ENCODE assay signal across 1 cellular context in the genomic region with DNA sequence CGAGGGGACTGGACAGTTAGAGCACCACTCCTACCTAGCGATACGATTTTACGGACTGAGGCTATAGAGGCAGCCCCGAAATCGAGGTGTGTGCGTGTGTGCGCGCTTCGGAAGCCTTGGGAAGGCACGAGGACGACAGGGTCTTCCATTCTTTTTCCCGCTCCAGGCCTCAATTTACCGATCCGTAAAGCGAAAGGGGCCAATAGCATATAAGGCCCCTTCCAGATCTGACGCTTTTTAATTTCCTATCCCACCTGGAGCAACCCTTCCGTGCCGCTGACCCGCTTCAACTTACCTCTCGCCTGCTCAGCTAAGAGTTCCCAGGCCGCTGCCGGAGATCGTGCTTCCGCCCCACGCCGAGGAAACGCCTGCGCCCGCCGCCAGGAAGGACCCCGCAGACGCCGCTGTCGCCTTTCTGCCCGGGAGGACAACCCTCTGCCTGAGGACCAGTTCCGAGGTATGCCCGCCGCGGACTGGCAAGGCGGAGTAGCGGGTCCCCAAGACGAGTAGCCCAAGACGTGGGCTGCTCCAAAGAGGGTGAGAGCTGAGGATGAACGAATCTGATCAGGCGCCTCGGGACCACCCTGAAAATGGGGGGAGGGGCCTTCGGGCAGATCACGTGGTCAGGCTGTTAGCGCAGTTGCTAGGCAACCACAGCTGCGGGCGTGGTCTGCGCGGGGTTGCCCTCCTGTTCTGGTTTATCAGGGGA.
A peak's percentile ranks its signal among the peaks of the same experiment; 100 is the strongest.
TF ChIP-seq lines count a peak whose summit lies in the region.

Gene EFTUD2 (minus strand): TSS at position 372 of the 709 bp plus-strand sequence. CDS start 4,924 bp downstream, outside the sequence.

TF ChIP-seq in GM12878, 131 proteins besides CTCF, POLR2A, EP300 and RAD21 (continued from another document and continues in another):
- peak; percentile 61; the same call in 1 of the 2 replicates for TF ChIP-seq ZNF687 (IDR thresholded peaks at IDR 0.05)
- peak; percentile 60 to 71; a peak in 3 of 4 replicates for TF ChIP-seq BHLHE40 (IDR thresholded peaks at IDR 0.05; ENCODE audit: borderline replicate concordance in 1 of 2, low read depth in 2 of 2, low read length in 1 of 2)
- TF ChIP-seq RBBP5 (conservative IDR thresholded peaks at IDR 0.05), result 0 out of 2 replicates have a peak, but pooled peaks have one; percentile 39
- peak; percentile 57; the same call in 1 of the 2 replicates for TF ChIP-seq ATF7 (IDR thresholded peaks at IDR 0.05; ENCODE audit: low read depth)
- peak; percentile 20 to 52; a peak in 2 of 3 replicates for TF ChIP-seq EGR1 (IDR thresholded peaks at IDR 0.05; ENCODE audit: borderline replicate concordance in 1 of 2, low read depth in 2 of 2, low read length in 2 of 2)
- TF ChIP-seq RFX5 (IDR thresholded peaks at IDR 0.05; ENCODE audit: low read depth, low read length), result peak; percentile 13; the same call in 1 of the 2 replicates
- TF ChIP-seq USF1 (IDR thresholded peaks at IDR 0.05; ENCODE audit: borderline replicate concordance, extremely low read length, insufficient read depth, low read depth, low read length), result peak; percentile 96
- TF ChIP-seq CREB1 (IDR thresholded peaks at IDR 0.05; ENCODE audit: low read depth), result peak; percentile 99
- TF ChIP-seq, protein P1, sequence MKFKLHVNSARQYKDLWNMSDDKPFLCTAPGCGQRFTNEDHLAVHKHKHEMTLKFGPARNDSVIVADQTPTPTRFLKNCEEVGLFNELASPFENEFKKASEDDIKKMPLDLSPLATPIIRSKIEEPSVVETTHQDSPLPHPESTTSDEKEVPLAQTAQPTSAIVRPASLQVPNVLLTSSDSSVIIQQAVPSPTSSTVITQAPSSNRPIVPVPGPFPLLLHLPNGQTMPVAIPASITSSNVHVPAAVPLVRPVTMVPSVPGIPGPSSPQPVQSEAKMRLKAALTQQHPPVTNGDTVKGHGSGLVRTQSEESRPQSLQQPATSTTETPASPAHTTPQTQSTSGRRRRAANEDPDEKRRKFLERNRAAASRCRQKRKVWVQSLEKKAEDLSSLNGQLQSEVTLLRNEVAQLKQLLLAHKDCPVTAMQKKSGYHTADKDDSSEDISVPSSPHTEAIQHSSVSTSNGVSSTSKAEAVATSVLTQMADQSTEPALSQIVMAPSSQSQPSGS (IDR thresholded peaks at IDR 0.05; ENCODE audit: low read length), result no peak
- TF ChIP-seq MTA2 (IDR thresholded peaks at IDR 0.05; ENCODE audit: low read depth), result peak; percentile 7; the same call in 1 of the 2 replicates
- TF ChIP-seq TCF12 (IDR thresholded peaks at IDR 0.05; ENCODE audit: low read depth, low read length), result peak; percentile 33; the same call in 1 of the 2 replicates
- TF ChIP-seq CBX5 (IDR thresholded peaks at IDR 0.05; ENCODE audit: low read depth), result no peak
- no peak for TF ChIP-seq STAT3 (IDR thresholded peaks at IDR 0.05; ENCODE audit: low read depth, low read length)
- TF ChIP-seq CHD4 (IDR thresholded peaks at IDR 0.05), result no peak
- peak; percentile 76 for TF ChIP-seq SKIL (IDR thresholded peaks at IDR 0.05; ENCODE audit: low read depth, poor library complexity, severe bottlenecking)
- TF ChIP-seq STAT1 (conservative IDR thresholded peaks at IDR 0.05), result peak; percentile 99
- TF ChIP-seq TAF1 (IDR thresholded peaks at IDR 0.05; ENCODE audit: borderline replicate concordance, low read depth, low read length), result peak; percentile 73
- peak; percentile 87 for TF ChIP-seq ZBTB33 (IDR thresholded peaks at IDR 0.05)
- peak; percentile 99 for TF ChIP-seq MYB (IDR thresholded peaks at IDR 0.05; ENCODE audit: borderline replicate concordance, low read depth, low read length)
- no peak for TF ChIP-seq SUPT20H (IDR thresholded peaks at IDR 0.05; ENCODE audit: borderline replicate concordance, control insufficient read depth, low read depth, low read length)
- TF ChIP-seq, protein P2, sequence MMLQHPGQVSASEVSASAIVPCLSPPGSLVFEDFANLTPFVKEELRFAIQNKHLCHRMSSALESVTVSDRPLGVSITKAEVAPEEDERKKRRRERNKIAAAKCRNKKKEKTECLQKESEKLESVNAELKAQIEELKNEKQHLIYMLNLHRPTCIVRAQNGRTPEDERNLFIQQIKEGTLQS (IDR thresholded peaks at IDR 0.05; ENCODE audit: borderline replicate concordance, extremely low read depth, low read depth, low read length), result peak; percentile 87
- no peak; the same call in 1 of the 2 replicates for TF ChIP-seq SPI1 (IDR thresholded peaks at IDR 0.05; ENCODE audit: borderline replicate concordance, insufficient read depth, low read depth, low read length)
- no peak for TF ChIP-seq HDGF (IDR thresholded peaks at IDR 0.05)
- peak; percentile 65 for TF ChIP-seq GATAD2B (conservative IDR thresholded peaks at IDR 0.05; ENCODE audit: low read depth)
- no peak; the same call in 1 of the 2 replicates for TF ChIP-seq RUNX3 (IDR thresholded peaks at IDR 0.05; ENCODE audit: low read length)
- TF ChIP-seq HDAC6 (IDR thresholded peaks at IDR 0.05; ENCODE audit: unreplicated experiment), result no peak
- no peak for TF ChIP-seq ZNF217 (IDR thresholded peaks at IDR 0.05)
- TF ChIP-seq MTA3 (IDR thresholded peaks at IDR 0.05; ENCODE audit: borderline replicate concordance, low read length), result no peak
- TF ChIP-seq ZNF622 (IDR thresholded peaks at IDR 0.05), result no peak
- TF ChIP-seq, protein P3, sequence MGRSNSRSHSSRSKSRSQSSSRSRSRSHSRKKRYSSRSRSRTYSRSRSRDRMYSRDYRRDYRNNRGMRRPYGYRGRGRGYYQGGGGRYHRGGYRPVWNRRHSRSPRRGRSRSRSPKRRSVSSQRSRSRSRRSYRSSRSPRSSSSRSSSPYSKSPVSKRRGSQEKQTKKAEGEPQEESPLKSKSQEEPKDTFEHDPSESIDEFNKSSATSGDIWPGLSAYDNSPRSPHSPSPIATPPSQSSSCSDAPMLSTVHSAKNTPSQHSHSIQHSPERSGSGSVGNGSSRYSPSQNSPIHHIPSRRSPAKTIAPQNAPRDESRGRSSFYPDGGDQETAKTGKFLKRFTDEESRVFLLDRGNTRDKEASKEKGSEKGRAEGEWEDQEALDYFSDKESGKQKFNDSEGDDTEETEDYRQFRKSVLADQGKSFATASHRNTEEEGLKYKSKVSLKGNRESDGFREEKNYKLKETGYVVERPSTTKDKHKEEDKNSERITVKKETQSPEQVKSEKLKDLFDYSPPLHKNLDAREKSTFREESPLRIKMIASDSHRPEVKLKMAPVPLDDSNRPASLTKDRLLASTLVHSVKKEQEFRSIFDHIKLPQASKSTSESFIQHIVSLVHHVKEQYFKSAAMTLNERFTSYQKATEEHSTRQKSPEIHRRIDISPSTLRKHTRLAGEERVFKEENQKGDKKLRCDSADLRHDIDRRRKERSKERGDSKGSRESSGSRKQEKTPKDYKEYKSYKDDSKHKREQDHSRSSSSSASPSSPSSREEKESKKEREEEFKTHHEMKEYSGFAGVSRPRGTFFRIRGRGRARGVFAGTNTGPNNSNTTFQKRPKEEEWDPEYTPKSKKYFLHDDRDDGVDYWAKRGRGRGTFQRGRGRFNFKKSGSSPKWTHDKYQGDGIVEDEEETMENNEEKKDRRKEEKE (IDR thresholded peaks at IDR 0.05), result no peak
- no peak for TF ChIP-seq KDM1A (IDR thresholded peaks at IDR 0.05; ENCODE audit: borderline replicate concordance)
- peak; percentile 90 for TF ChIP-seq USF2 (IDR thresholded peaks at IDR 0.05; ENCODE audit: borderline replicate concordance, low read depth, low read length)
- 0 out of 2 replicates have a peak, but pooled peaks have one; percentile 38 for TF ChIP-seq NR2F1 (conservative IDR thresholded peaks at IDR 0.05)
- TF ChIP-seq, protein P4, sequence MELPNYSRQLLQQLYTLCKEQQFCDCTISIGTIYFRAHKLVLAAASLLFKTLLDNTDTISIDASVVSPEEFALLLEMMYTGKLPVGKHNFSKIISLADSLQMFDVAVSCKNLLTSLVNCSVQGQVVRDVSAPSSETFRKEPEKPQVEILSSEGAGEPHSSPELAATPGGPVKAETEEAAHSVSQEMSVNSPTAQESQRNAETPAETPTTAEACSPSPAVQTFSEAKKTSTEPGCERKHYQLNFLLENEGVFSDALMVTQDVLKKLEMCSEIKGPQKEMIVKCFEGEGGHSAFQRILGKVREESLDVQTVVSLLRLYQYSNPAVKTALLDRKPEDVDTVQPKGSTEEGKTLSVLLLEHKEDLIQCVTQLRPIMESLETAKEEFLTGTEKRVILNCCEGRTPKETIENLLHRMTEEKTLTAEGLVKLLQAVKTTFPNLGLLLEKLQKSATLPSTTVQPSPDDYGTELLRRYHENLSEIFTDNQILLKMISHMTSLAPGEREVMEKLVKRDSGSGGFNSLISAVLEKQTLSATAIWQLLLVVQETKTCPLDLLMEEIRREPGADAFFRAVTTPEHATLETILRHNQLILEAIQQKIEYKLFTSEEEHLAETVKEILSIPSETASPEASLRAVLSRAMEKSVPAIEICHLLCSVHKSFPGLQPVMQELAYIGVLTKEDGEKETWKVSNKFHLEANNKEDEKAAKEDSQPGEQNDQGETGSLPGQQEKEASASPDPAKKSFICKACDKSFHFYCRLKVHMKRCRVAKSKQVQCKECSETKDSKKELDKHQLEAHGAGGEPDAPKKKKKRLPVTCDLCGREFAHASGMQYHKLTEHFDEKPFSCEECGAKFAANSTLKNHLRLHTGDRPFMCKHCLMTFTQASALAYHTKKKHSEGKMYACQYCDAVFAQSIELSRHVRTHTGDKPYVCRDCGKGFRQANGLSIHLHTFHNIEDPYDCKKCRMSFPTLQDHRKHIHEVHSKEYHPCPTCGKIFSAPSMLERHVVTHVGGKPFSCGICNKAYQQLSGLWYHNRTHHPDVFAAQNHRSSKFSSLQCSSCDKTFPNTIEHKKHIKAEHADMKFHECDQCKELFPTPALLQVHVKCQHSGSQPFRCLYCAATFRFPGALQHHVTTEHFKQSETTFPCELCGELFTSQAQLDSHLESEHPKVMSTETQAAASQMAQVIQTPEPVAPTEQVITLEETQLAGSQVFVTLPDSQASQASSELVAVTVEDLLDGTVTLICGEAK (IDR thresholded peaks at IDR 0.05; ENCODE audit: borderline replicate concordance), result peak; percentile 87
- peak; percentile 71 for TF ChIP-seq SIX5 (IDR thresholded peaks at IDR 0.05; ENCODE audit: low read depth, low read length, severe bottlenecking)
- no peak for TF ChIP-seq FOXM1 (IDR thresholded peaks at IDR 0.05; ENCODE audit: low read depth, low read length)
- TF ChIP-seq KAT2A (conservative IDR thresholded peaks at IDR 0.05; ENCODE audit: control insufficient read depth, low read depth, low read length), result no peak
